Comparison of ENCODE assay signal across 1 cellular context in genomic region chr13:49560270-49561063, GRCh38.
TF ChIP-seq lines count a peak whose summit lies in the region.

No MANE protein-coding gene starts in this region.

TF ChIP-seq in GM23338, 12 proteins besides CTCF, POLR2A, EP300 and RAD21 (continued from another document):
- TF ChIP-seq REST (IDR thresholded peaks at IDR 0.05; ENCODE audit: unreplicated experiment) (no peak), NANOG (IDR thresholded peaks at IDR 0.05; ENCODE audit: borderline replicate concordance) (no peak), JUNB (IDR thresholded peaks at IDR 0.05; ENCODE audit: unreplicated experiment) (no peak), EZH2 (IDR thresholded peaks at IDR 0.05; ENCODE audit: low read depth, unreplicated experiment) (no peak), ETS1 (IDR thresholded peaks at IDR 0.05) (no peak), EZH2phosphoT487 (IDR thresholded peaks at IDR 0.05; ENCODE audit: unreplicated experiment) (no peak), POLR2AphosphoS5 (IDR thresholded peaks at IDR 0.05; ENCODE audit: low read depth) (no peak)
